In genomic region chr17:59893617-59894100, GRCh38 we compare ENCODE assay signal across 8 cellular contexts. TPM values are rescaled to one million over a fixed set of nuclear protein-coding genes. Genes with fewer than 3 reads are reported as not detected.
A peak's percentile ranks its signal among the peaks of the same experiment; 100 is the strongest.
DNase-seq lines count a peak whose midpoint lies in the region; ATAC-seq and TF ChIP-seq lines count a peak whose summit lies in the region.

No MANE protein-coding gene starts in this region.

- H3K4me3 Mint-ChIP-seq in effector memory CD8-positive, alpha-beta T cell, result peak overlapping the region; percentile 99 to 100

- no peak for ATAC-seq in effector memory CD8-positive, alpha-beta T cell (replicated peaks)

- H3K4me1 ChIP-seq in SJCRH30, result peaks cover 7% of the 10 kb centered on the region

- H3K4me3 ChIP-seq in SJCRH30, result peak overlapping the region; percentile 89

- CTCF ChIA-PET in HEK293T (lab: Yijun Ruan, JAX), result interaction anchor here (0.7 kb wide), 1 partner anchor 23 kb away, joined by 9 read pairs; no protein-coding TSS in a partner anchor

- H3K27me3 ChIP-seq in SJCRH30, result no peaks in the 10 kb centered on the region

- H3K27ac ChIP-seq in SJCRH30, result peak overlapping the region; percentile 68

- H3K36me3 ChIP-seq in SJCRH30, result no peaks in the 10 kb centered on the region; the same call in 1 of the 2 replicates

- peak overlapping the region; percentile 99 for H3K27ac Mint-ChIP-seq in effector memory CD8-positive, alpha-beta T cell

- no peaks in the 10 kb centered on the region for H3K9me3 Mint-ChIP-seq in effector memory CD8-positive, alpha-beta T cell

- POLR2A ChIA-PET in HEK293T (lab: Yijun Ruan, JAX), result interaction anchor here (0.9 to 1.4 kb wide), 4 partner anchors 9 to 186 kb away, joined by 3 read pairs; partner anchors contain the start of genes PTRH2, RNFT1 and VMP1

- peaks cover 37 to 43% of the 10 kb centered on the region in 2 donors for H3K4me1 Mint-ChIP-seq in effector memory CD8-positive, alpha-beta T cell (ENCODE audit: low read depth in 2 of 2)

- no peaks in the 10 kb centered on the region for H3K9me3 ChIP-seq in SJCRH30 (replicated peaks)

- H3K27me3 Mint-ChIP-seq in effector memory CD8-positive, alpha-beta T cell, result no peaks in the 10 kb centered on the region

- peaks cover 45% of the 10 kb centered on the region for H3K36me3 Mint-ChIP-seq in effector memory CD8-positive, alpha-beta T cell (ENCODE audit: insufficient read depth)

- DNase-seq in DMS79 treated with DMSO at 0.1 percent for 48 hours (lab: John Stamatoyannopoulos, UW) (peak; percentile 33), DMS79 (lab: John Stamatoyannopoulos, UW) (no peak), HEK293T (ENCODE audit: extremely low spot score) (peak; percentile 42), SJCRH30 (peak; percentile 66 to 80), mucosa of gallbladder (ENCODE audit: low spot score) (peak; percentile 23), kidney glomerular epithelial cell (lab: John Stamatoyannopoulos, UW) (no peak), retina (no peak)
- no peak for DNase-seq in effector memory CD8-positive, alpha-beta T cell

TF ChIP-seq in HEK293T, 16 proteins besides CTCF, POLR2A, EP300 and RAD21:
- no peak for TF ChIP-seq LEF1 (IDR thresholded peaks at IDR 0.05; ENCODE audit: borderline replicate concordance)
- TF ChIP-seq NFRKB (IDR thresholded peaks at IDR 0.05), result no peak
- TF ChIP-seq ZNF384 (IDR thresholded peaks at IDR 0.05), result no peak
- TF ChIP-seq ARNT (IDR thresholded peaks at IDR 0.05), result no peak
- no peak for TF ChIP-seq HDGF (IDR thresholded peaks at IDR 0.05; ENCODE audit: borderline replicate concordance)
- TF ChIP-seq ELF4 (IDR thresholded peaks at IDR 0.05), result no peak
TF ChIP-seq in HEK293T: peak in this region for 0.

RNA-seq across cellular contexts. Expression of gene RPS6KB1, which starts 0.7 kb away (rescaled TPM):
- total RNA-seq in SJCRH30 (2014; rRNA removed; shearing (Covaris generic)), result 16.0 and 22.6 TPM in 2 replicates
- total RNA-seq in mucosa of gallbladder, result 27.3 TPM

RNA-seq across cellular contexts. Expression of gene TUBD1, which starts 0.9 kb away (rescaled TPM):
- total RNA-seq in SJCRH30 (2014; rRNA removed; shearing (Covaris generic)), result 12.7 and 13.9 TPM in 2 replicates
- 8.6 TPM for total RNA-seq in mucosa of gallbladder

Comparison
In these comparisons a context has a peak if more than half of its experiments do, and no peak if none do; other contexts are left out.
1. DNase-seq: peak in DMS79 treated with DMSO at 0.1 percent for 48 hours (single experiment), HEK293T (single experiment), SJCRH30 (2 of 2) and mucosa of gallbladder (single experiment); none in DMS79 (single experiment), effector memory CD8-positive, alpha-beta T cell (0 of 3), kidney glomerular epithelial cell (single experiment) and retina (single experiment).